24 cellular contexts compared by ENCODE assay signal in genomic region chr7:107667341-107667740, GRCh38.
"Had no signal": no experiment of that assay in that cellular context is flagged by ENCODE, and none has a peak within 500 bp of the region (broad histone marks: within the 10 kb centered on the region; RNA-seq: fewer than 3 reads in every experiment).

No MANE protein-coding gene starts in this region.

- H3K4me1 ChIP-seq: SJSA1 had no signal

- ATAC-seq: HepG2 had no signal

- H3K9me3 ChIP-seq: MG63, SJSA1 had no signal

- DNase-seq: IMR-90, Karpas-422, KG1, MG63, NCI-H1092, NCI-H1105 treated with DMSO at 0.1 percent for 48 hours, NCI-H1417 treated with DMSO at 0.1 percent for 48 hours, NCI-H146, NCI-H1694 treated with DMSO at 0.1 percent for 48 hours, NCI-H1930, NCI-H2081, NCI-H2107, NCI-H2227 treated with DMSO at 0.1 percent for 48 hours, NCI-H446, NCI-H510A, NCI-H524 treated with DMSO at 0.1 percent for 48 hours, NCI-H69, NCI-H774, Right ventricle myocardium superior, RPMI8226, SIG-M5 had no signal

- H3K27ac ChIP-seq: SJSA1, SK-N-MC had no signal

- H3K27me3 ChIP-seq: MG63 had no signal

- H3K4me3 ChIP-seq: MG63, SJSA1, SK-N-MC had no signal

- H3K36me3 ChIP-seq: MG63, SJSA1 had no signal
